ENCODE assay signal across 2 cellular contexts in genomic region chr19:44990459-44990858, GRCh38.
A peak's percentile ranks its signal among the peaks of the same experiment; 100 is the strongest.
TF ChIP-seq lines count a peak whose summit lies in the region.

No MANE protein-coding gene starts in this region.

TF ChIP-seq in GM12891, 5 proteins besides CTCF, POLR2A, EP300 and RAD21:
- TF ChIP-seq SPI1 (IDR thresholded peaks at IDR 0.05; ENCODE audit: low read depth, low read length) (0 out of 2 replicates have a peak, but pooled peaks have one; percentile 34), POLR2AphosphoS5 (IDR thresholded peaks at IDR 0.05; ENCODE audit: low read depth, low read length) (no peak)

TF ChIP-seq in GM12878, 131 proteins besides CTCF, POLR2A, EP300 and RAD21:
- TF ChIP-seq IKZF1 (conservative IDR thresholded peaks at IDR 0.05) (0 out of 2 replicates have a peak, but pooled peaks have one; percentile 41), NR2F1 (conservative IDR thresholded peaks at IDR 0.05) (0 out of 2 replicates have a peak, but pooled peaks have one; percentile 16), MTA3 (IDR thresholded peaks at IDR 0.05; ENCODE audit: borderline replicate concordance, low read length) (no peak), SUZ12 (IDR thresholded peaks at IDR 0.05; ENCODE audit: unreplicated experiment) (no peak), MAX (IDR thresholded peaks at IDR 0.05; ENCODE audit: low read depth, low read length) (no peak), ZNF274 (IDR thresholded peaks at IDR 0.05; ENCODE audit: insufficient read depth, insufficient read length) (no peak), CBX3 (IDR thresholded peaks at IDR 0.05; ENCODE audit: borderline replicate concordance, low read depth) (no peak), SP1 (IDR thresholded peaks at IDR 0.05; ENCODE audit: low read depth, low read length) (no peak), MTA2 (IDR thresholded peaks at IDR 0.05; ENCODE audit: low read depth) (no peak), GATAD2B (conservative IDR thresholded peaks at IDR 0.05; ENCODE audit: low read depth) (no peak), RELA (IDR thresholded peaks at IDR 0.05; ENCODE audit: borderline replicate concordance, partially characterized antibody) (peak; percentile 28), ZBTB4 (CRISPR knock-in tag; IDR thresholded peaks at IDR 0.05) (no peak), BCL11A (IDR thresholded peaks at IDR 0.05; ENCODE audit: low read depth, low read length) (no peak), POLR2AphosphoS2 (IDR thresholded peaks at IDR 0.05; ENCODE audit: low read depth, low read length) (no peak), PKNOX1 (IDR thresholded peaks at IDR 0.05) (no peak), CHD4 (IDR thresholded peaks at IDR 0.05) (no peak), PML (IDR thresholded peaks at IDR 0.05; ENCODE audit: low read length) (no peak), TCF12 (IDR thresholded peaks at IDR 0.05; ENCODE audit: low read depth, low read length) (0 out of 2 replicates have a peak, but pooled peaks have one; percentile 31), MYB (IDR thresholded peaks at IDR 0.05; ENCODE audit: borderline replicate concordance, low read depth, low read length) (no peak), HDAC6 (IDR thresholded peaks at IDR 0.05; ENCODE audit: unreplicated experiment) (no peak), CEBPB (IDR thresholded peaks at IDR 0.05; ENCODE audit: borderline replicate concordance in 1 of 2, low read depth in 2 of 2, low read length in 2 of 2) (no peak), NFYA (IDR thresholded peaks at IDR 0.05; ENCODE audit: borderline replicate concordance, low read depth, low read length) (no peak), ZBED1 (IDR thresholded peaks at IDR 0.05; ENCODE audit: borderline replicate concordance) (no peak), ZBTB40 (IDR thresholded peaks at IDR 0.05; ENCODE audit: borderline replicate concordance) (no peak), POU2F2 (IDR thresholded peaks at IDR 0.05; ENCODE audit: borderline replicate concordance, low read depth, low read length) (no peak), RELB (IDR thresholded peaks at IDR 0.05; ENCODE audit: low read depth) (0 out of 2 replicates have a peak, but pooled peaks have one; percentile 51), SMARCA5 (IDR thresholded peaks at IDR 0.05) (no peak), NR2C2 (IDR thresholded peaks at IDR 0.05; ENCODE audit: borderline replicate concordance, control insufficient read depth, insufficient read length, low read depth) (no peak), HSF1 (IDR thresholded peaks at IDR 0.05; ENCODE audit: low read depth, low read length) (no peak), NKRF (conservative IDR thresholded peaks at IDR 0.05) (no peak), HDGF (IDR thresholded peaks at IDR 0.05) (no peak), IRF4 (IDR thresholded peaks at IDR 0.05; ENCODE audit: low read depth, low read length) (no peak), ZNF687 (IDR thresholded peaks at IDR 0.05) (no peak), ESRRA (IDR thresholded peaks at IDR 0.05; ENCODE audit: low read length) (no peak), BRCA1 (IDR thresholded peaks at IDR 0.05; ENCODE audit: low read depth, low read length) (no peak), SPI1 (IDR thresholded peaks at IDR 0.05; ENCODE audit: borderline replicate concordance, insufficient read depth, low read depth, low read length) (peak; percentile 43; the same call in 1 of the 2 replicates), MEF2B (IDR thresholded peaks at IDR 0.05; ENCODE audit: partially characterized antibody, poor library complexity, severe bottlenecking) (peak; percentile 59), EED (IDR thresholded peaks at IDR 0.05; ENCODE audit: low read depth) (no peak), PAX5 (IDR thresholded peaks at IDR 0.05; ENCODE audit: borderline replicate concordance, low read depth, low read length) (no peak), NRF1 (conservative IDR thresholded peaks at IDR 0.05; ENCODE audit: low read depth, low read length) (no peak), HCFC1 (IDR thresholded peaks at IDR 0.05; ENCODE audit: low read length) (no peak)
TF ChIP-seq in GM12878: peak in this region for 7.
